ENCODE assay signal across 1 cellular context in the genomic region with DNA sequence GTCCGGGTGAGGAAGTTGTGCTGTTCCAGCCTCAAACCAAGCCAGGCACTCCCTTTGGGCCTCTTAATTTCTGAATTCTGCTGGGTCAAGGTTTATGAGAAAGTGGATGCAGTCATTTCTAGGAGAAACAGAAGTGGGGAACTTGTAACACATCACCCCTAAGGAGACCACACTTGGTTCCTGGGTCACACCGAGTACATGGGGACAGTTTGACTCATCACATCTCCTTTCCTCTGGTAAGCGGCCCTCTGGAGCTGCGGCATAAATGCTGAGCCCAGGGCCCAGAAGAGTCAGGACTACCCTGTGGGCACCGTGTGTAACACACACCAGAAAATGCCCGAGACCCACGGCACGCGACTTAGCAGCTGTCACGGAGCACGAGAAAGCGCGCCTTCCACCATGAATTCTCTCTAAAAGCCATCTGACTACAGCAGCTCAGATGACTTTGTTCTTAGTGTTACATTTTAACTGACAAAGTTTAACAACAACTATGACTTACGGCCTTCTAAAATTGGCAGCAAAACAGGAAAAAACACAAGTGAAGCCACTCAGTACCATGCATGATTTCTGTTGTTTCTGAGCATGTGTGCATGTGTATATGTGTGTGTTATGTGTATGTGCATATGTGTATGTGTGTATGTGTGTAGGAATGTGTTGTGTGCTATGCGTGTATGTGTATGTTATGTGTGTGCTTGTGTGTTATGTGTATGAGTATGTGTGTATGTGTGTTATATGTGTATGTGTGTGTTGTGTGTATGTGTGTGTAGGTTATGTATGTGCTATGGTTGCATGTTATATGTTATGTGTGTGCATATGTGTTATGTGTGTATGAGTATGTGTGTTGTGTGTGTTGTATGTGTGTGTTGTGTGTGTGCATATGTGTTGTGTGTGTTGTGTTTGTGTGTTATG.
A peak's percentile ranks its signal among the peaks of the same experiment; 100 is the strongest.
TF ChIP-seq lines count a peak whose summit lies in the region.

No MANE protein-coding gene starts in this region.

TF ChIP-seq in GM12878, 131 proteins besides CTCF, POLR2A, EP300 and RAD21 (continues in another document):
- TF ChIP-seq, protein P1, sequence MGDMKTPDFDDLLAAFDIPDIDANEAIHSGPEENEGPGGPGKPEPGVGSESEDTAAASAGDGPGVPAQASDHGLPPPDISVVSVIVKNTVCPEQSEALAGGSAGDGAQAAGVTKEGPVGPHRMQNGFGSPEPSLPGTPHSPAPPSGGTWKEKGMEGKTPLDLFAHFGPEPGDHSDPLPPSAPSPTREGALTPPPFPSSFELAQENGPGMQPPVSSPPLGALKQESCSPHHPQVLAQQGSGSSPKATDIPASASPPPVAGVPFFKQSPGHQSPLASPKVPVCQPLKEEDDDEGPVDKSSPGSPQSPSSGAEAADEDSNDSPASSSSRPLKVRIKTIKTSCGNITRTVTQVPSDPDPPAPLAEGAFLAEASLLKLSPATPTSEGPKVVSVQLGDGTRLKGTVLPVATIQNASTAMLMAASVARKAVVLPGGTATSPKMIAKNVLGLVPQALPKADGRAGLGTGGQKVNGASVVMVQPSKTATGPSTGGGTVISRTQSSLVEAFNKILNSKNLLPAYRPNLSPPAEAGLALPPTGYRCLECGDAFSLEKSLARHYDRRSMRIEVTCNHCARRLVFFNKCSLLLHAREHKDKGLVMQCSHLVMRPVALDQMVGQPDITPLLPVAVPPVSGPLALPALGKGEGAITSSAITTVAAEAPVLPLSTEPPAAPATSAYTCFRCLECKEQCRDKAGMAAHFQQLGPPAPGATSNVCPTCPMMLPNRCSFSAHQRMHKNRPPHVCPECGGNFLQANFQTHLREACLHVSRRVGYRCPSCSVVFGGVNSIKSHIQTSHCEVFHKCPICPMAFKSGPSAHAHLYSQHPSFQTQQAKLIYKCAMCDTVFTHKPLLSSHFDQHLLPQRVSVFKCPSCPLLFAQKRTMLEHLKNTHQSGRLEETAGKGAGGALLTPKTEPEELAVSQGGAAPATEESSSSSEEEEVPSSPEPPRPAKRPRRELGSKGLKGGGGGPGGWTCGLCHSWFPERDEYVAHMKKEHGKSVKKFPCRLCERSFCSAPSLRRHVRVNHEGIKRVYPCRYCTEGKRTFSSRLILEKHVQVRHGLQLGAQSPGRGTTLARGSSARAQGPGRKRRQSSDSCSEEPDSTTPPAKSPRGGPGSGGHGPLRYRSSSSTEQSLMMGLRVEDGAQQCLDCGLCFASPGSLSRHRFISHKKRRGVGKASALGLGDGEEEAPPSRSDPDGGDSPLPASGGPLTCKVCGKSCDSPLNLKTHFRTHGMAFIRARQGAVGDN (IDR thresholded peaks at IDR 0.05) = peak; percentile 98
- TF ChIP-seq SMAD5 (IDR thresholded peaks at IDR 0.05; ENCODE audit: low read depth) = peak; percentile 71
- TF ChIP-seq STAT1 (conservative IDR thresholded peaks at IDR 0.05) = 0 out of 2 replicates have a peak, but pooled peaks have one; percentile 17
- TF ChIP-seq RFX5 (IDR thresholded peaks at IDR 0.05; ENCODE audit: low read depth, low read length) = no peak
- peak; percentile 96 for TF ChIP-seq TCF12 (IDR thresholded peaks at IDR 0.05; ENCODE audit: low read depth, low read length)
- peak; percentile 88 for TF ChIP-seq NBN (IDR thresholded peaks at IDR 0.05)
- TF ChIP-seq ZNF207 (IDR thresholded peaks at IDR 0.05; ENCODE audit: borderline replicate concordance) = 0 out of 2 replicates have a peak, but pooled peaks have one; percentile 85
- TF ChIP-seq, protein P2, sequence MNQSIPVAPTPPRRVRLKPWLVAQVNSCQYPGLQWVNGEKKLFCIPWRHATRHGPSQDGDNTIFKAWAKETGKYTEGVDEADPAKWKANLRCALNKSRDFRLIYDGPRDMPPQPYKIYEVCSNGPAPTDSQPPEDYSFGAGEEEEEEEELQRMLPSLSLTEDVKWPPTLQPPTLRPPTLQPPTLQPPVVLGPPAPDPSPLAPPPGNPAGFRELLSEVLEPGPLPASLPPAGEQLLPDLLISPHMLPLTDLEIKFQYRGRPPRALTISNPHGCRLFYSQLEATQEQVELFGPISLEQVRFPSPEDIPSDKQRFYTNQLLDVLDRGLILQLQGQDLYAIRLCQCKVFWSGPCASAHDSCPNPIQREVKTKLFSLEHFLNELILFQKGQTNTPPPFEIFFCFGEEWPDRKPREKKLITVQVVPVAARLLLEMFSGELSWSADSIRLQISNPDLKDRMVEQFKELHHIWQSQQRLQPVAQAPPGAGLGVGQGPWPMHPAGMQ (IDR thresholded peaks at IDR 0.05; ENCODE audit: borderline replicate concordance) = 0 out of 2 replicates have a peak, but pooled peaks have one; percentile 38
- TF ChIP-seq LARP7 (IDR thresholded peaks at IDR 0.05) = 0 out of 2 replicates have a peak, but pooled peaks have one; percentile 15
- no peak for TF ChIP-seq FOXM1 (IDR thresholded peaks at IDR 0.05; ENCODE audit: low read depth, low read length)
- TF ChIP-seq EED (IDR thresholded peaks at IDR 0.05; ENCODE audit: low read depth) = peak; percentile 100
- TF ChIP-seq POLR2AphosphoS2 (IDR thresholded peaks at IDR 0.05; ENCODE audit: low read depth, low read length) = peak; percentile 46
- TF ChIP-seq RBBP5 (conservative IDR thresholded peaks at IDR 0.05) = no peak
- TF ChIP-seq, protein P3, sequence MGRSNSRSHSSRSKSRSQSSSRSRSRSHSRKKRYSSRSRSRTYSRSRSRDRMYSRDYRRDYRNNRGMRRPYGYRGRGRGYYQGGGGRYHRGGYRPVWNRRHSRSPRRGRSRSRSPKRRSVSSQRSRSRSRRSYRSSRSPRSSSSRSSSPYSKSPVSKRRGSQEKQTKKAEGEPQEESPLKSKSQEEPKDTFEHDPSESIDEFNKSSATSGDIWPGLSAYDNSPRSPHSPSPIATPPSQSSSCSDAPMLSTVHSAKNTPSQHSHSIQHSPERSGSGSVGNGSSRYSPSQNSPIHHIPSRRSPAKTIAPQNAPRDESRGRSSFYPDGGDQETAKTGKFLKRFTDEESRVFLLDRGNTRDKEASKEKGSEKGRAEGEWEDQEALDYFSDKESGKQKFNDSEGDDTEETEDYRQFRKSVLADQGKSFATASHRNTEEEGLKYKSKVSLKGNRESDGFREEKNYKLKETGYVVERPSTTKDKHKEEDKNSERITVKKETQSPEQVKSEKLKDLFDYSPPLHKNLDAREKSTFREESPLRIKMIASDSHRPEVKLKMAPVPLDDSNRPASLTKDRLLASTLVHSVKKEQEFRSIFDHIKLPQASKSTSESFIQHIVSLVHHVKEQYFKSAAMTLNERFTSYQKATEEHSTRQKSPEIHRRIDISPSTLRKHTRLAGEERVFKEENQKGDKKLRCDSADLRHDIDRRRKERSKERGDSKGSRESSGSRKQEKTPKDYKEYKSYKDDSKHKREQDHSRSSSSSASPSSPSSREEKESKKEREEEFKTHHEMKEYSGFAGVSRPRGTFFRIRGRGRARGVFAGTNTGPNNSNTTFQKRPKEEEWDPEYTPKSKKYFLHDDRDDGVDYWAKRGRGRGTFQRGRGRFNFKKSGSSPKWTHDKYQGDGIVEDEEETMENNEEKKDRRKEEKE (IDR thresholded peaks at IDR 0.05) = no peak
- TF ChIP-seq, protein P4, sequence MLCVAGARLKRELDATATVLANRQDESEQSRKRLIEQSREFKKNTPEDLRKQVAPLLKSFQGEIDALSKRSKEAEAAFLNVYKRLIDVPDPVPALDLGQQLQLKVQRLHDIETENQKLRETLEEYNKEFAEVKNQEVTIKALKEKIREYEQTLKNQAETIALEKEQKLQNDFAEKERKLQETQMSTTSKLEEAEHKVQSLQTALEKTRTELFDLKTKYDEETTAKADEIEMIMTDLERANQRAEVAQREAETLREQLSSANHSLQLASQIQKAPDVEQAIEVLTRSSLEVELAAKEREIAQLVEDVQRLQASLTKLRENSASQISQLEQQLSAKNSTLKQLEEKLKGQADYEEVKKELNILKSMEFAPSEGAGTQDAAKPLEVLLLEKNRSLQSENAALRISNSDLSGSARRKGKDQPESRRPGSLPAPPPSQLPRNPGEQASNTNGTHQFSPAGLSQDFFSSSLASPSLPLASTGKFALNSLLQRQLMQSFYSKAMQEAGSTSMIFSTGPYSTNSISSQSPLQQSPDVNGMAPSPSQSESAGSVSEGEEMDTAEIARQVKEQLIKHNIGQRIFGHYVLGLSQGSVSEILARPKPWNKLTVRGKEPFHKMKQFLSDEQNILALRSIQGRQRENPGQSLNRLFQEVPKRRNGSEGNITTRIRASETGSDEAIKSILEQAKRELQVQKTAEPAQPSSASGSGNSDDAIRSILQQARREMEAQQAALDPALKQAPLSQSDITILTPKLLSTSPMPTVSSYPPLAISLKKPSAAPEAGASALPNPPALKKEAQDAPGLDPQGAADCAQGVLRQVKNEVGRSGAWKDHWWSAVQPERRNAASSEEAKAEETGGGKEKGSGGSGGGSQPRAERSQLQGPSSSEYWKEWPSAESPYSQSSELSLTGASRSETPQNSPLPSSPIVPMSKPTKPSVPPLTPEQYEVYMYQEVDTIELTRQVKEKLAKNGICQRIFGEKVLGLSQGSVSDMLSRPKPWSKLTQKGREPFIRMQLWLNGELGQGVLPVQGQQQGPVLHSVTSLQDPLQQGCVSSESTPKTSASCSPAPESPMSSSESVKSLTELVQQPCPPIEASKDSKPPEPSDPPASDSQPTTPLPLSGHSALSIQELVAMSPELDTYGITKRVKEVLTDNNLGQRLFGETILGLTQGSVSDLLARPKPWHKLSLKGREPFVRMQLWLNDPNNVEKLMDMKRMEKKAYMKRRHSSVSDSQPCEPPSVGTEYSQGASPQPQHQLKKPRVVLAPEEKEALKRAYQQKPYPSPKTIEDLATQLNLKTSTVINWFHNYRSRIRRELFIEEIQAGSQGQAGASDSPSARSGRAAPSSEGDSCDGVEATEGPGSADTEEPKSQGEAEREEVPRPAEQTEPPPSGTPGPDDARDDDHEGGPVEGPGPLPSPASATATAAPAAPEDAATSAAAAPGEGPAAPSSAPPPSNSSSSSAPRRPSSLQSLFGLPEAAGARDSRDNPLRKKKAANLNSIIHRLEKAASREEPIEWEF (IDR thresholded peaks at IDR 0.05; ENCODE audit: insufficient replicate concordance, low read depth, low read length) = no peak
- peak; percentile 94 for TF ChIP-seq DPF2 (IDR thresholded peaks at IDR 0.05)
- peak; percentile 87 for TF ChIP-seq CHD2 (IDR thresholded peaks at IDR 0.05; ENCODE audit: borderline replicate concordance, low read depth, low read length)
- 0 out of 2 replicates have a peak, but pooled peaks have one; percentile 20 for TF ChIP-seq WRNIP1 (IDR thresholded peaks at IDR 0.05; ENCODE audit: borderline replicate concordance, low read depth, low read length)
- TF ChIP-seq ZNF622 (IDR thresholded peaks at IDR 0.05) = peak; percentile 44; the same call in 1 of the 2 replicates
- TF ChIP-seq BRCA1 (IDR thresholded peaks at IDR 0.05; ENCODE audit: low read depth, low read length) = no peak
- peak; percentile 93; the same call in 1 of the 2 replicates for TF ChIP-seq STAT3 (IDR thresholded peaks at IDR 0.05; ENCODE audit: low read depth, low read length)
- TF ChIP-seq PAX8 (IDR thresholded peaks at IDR 0.05) = no peak
- no peak for TF ChIP-seq SREBF1 (IDR thresholded peaks at IDR 0.05; ENCODE audit: low read length)
- peak; percentile 100 for TF ChIP-seq HDGF (IDR thresholded peaks at IDR 0.05)
- TF ChIP-seq, protein P5, sequence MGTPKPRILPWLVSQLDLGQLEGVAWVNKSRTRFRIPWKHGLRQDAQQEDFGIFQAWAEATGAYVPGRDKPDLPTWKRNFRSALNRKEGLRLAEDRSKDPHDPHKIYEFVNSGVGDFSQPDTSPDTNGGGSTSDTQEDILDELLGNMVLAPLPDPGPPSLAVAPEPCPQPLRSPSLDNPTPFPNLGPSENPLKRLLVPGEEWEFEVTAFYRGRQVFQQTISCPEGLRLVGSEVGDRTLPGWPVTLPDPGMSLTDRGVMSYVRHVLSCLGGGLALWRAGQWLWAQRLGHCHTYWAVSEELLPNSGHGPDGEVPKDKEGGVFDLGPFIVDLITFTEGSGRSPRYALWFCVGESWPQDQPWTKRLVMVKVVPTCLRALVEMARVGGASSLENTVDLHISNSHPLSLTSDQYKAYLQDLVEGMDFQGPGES (IDR thresholded peaks at IDR 0.05) = no peak
- peak; percentile 99 for TF ChIP-seq IKZF2 (IDR thresholded peaks at IDR 0.05)
- TF ChIP-seq PML (IDR thresholded peaks at IDR 0.05; ENCODE audit: low read length) = no peak
- peak; percentile 26; the same call in 1 of the 2 replicates for TF ChIP-seq HCFC1 (IDR thresholded peaks at IDR 0.05; ENCODE audit: low read length)
- TF ChIP-seq SP1 (IDR thresholded peaks at IDR 0.05; ENCODE audit: low read depth, low read length) = peak; percentile 85
- TF ChIP-seq HDAC2 (IDR thresholded peaks at IDR 0.05) = no peak
- no peak for TF ChIP-seq MTA3 (IDR thresholded peaks at IDR 0.05; ENCODE audit: borderline replicate concordance, low read length)
- TF ChIP-seq MEF2A (IDR thresholded peaks at IDR 0.05; ENCODE audit: insufficient read depth, low read depth, low read length) = peak; percentile 69; the same call in 1 of the 2 replicates
- TF ChIP-seq, protein P6, sequence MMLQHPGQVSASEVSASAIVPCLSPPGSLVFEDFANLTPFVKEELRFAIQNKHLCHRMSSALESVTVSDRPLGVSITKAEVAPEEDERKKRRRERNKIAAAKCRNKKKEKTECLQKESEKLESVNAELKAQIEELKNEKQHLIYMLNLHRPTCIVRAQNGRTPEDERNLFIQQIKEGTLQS (IDR thresholded peaks at IDR 0.05; ENCODE audit: borderline replicate concordance, extremely low read depth, low read depth, low read length) = 0 out of 2 replicates have a peak, but pooled peaks have one; percentile 42
- TF ChIP-seq, protein P7, sequence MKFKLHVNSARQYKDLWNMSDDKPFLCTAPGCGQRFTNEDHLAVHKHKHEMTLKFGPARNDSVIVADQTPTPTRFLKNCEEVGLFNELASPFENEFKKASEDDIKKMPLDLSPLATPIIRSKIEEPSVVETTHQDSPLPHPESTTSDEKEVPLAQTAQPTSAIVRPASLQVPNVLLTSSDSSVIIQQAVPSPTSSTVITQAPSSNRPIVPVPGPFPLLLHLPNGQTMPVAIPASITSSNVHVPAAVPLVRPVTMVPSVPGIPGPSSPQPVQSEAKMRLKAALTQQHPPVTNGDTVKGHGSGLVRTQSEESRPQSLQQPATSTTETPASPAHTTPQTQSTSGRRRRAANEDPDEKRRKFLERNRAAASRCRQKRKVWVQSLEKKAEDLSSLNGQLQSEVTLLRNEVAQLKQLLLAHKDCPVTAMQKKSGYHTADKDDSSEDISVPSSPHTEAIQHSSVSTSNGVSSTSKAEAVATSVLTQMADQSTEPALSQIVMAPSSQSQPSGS (IDR thresholded peaks at IDR 0.05; ENCODE audit: low read length) = no peak
- TF ChIP-seq SUPT20H (IDR thresholded peaks at IDR 0.05; ENCODE audit: borderline replicate concordance, control insufficient read depth, low read depth, low read length) = no peak
- TF ChIP-seq, protein P8, sequence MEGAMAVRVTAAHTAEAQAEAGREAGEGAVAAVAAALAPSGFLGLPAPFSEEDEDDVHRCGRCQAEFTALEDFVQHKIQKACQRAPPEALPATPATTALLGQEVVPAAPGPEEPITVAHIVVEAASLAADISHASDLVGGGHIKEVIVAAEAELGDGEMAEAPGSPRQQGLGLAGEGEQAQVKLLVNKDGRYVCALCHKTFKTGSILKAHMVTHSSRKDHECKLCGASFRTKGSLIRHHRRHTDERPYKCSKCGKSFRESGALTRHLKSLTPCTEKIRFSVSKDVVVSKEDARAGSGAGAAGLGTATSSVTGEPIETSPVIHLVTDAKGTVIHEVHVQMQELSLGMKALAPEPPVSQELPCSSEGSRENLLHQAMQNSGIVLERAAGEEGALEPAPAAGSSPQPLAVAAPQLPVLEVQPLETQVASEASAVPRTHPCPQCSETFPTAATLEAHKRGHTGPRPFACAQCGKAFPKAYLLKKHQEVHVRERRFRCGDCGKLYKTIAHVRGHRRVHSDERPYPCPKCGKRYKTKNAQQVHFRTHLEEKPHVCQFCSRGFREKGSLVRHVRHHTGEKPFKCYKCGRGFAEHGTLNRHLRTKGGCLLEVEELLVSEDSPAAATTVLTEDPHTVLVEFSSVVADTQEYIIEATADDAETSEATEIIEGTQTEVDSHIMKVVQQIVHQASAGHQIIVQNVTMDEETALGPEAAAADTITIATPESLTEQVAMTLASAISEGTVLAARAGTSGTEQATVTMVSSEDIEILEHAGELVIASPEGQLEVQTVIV (IDR thresholded peaks at IDR 0.05; ENCODE audit: borderline replicate concordance, partially characterized antibody) = peak; percentile 95
